1 cellular context compared by ENCODE assay signal in the genomic region with DNA sequence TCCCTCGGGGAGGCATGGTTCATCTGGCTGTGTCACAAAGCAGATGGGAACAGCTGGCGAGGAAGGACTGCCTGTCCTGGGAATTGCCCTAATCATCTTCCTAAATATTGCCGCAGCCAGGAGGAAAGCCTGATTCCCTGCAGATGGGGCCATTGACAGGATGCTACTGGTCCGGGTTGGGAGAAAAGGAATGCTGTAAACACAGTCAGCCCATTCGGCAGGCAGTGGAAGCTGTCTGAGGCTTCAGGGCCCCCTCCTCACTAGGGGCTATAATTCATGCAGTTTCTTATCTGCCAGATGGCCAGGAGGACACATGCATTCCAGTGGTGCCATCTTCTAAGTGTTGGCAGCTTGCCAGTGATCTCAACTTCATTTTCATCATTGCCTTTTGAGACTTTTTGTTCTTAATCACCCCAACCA.
TF ChIP-seq lines count a peak whose summit lies in the region.

No MANE protein-coding gene starts in this region.

TF ChIP-seq in GM23338, 12 proteins besides CTCF, POLR2A, EP300 and RAD21 (continued from another document):
- TF ChIP-seq, protein P1, sequence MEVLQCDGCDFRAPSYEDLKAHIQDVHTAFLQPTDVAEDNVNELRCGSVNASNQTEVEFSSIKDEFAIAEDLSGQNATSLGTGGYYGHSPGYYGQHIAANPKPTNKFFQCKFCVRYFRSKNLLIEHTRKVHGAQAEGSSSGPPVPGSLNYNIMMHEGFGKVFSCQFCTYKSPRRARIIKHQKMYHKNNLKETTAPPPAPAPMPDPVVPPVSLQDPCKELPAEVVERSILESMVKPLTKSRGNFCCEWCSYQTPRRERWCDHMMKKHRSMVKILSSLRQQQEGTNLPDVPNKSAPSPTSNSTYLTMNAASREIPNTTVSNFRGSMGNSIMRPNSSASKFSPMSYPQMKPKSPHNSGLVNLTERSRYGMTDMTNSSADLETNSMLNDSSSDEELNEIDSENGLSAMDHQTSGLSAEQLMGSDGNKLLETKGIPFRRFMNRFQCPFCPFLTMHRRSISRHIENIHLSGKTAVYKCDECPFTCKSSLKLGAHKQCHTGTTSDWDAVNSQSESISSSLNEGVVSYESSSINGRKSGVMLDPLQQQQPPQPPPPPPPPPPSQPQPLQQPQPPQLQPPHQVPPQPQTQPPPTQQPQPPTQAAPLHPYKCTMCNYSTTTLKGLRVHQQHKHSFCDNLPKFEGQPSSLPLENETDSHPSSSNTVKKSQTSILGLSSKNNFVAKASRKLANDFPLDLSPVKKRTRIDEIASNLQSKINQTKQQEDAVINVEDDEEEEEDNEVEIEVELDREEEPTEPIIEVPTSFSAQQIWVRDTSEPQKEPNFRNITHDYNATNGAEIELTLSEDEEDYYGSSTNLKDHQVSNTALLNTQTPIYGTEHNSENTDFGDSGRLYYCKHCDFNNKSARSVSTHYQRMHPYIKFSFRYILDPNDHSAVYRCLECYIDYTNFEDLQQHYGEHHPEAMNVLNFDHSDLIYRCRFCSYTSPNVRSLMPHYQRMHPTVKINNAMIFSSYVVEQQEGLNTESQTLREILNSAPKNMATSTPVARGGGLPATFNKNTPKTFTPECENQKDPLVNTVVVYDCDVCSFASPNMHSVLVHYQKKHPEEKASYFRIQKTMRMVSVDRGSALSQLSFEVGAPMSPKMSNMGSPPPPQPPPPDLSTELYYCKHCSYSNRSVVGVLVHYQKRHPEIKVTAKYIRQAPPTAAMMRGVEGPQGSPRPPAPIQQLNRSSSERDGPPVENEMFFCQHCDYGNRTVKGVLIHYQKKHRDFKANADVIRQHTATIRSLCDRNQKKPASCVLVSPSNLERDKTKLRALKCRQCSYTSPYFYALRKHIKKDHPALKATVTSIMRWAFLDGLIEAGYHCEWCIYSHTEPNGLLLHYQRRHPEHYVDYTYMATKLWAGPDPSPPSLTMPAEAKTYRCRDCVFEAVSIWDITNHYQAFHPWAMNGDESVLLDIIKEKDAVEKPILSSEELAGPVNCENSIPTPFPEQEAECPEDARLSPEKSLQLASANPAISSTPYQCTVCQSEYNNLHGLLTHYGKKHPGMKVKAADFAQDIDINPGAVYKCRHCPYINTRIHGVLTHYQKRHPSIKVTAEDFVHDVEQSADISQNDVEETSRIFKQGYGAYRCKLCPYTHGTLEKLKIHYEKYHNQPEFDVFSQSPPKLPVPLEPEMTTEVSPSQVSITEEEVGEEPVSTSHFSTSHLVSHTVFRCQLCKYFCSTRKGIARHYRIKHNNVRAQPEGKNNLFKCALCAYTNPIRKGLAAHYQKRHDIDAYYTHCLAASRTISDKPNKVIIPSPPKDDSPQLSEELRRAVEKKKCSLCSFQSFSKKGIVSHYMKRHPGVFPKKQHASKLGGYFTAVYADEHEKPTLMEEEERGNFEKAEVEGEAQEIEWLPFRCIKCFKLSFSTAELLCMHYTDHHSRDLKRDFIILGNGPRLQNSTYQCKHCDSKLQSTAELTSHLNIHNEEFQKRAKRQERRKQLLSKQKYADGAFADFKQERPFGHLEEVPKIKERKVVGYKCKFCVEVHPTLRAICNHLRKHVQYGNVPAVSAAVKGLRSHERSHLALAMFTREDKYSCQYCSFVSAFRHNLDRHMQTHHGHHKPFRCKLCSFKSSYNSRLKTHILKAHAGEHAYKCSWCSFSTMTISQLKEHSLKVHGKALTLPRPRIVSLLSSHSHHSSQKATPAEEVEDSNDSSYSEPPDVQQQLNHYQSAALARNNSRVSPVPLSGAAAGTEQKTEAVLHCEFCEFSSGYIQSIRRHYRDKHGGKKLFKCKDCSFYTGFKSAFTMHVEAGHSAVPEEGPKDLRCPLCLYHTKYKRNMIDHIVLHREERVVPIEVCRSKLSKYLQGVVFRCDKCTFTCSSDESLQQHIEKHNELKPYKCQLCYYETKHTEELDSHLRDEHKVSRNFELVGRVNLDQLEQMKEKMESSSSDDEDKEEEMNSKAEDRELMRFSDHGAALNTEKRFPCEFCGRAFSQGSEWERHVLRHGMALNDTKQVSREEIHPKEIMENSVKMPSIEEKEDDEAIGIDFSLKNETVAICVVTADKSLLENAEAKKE (CRISPR knock-in tag; IDR thresholded peaks at IDR 0.05), result no peak
- TF ChIP-seq, protein P2, sequence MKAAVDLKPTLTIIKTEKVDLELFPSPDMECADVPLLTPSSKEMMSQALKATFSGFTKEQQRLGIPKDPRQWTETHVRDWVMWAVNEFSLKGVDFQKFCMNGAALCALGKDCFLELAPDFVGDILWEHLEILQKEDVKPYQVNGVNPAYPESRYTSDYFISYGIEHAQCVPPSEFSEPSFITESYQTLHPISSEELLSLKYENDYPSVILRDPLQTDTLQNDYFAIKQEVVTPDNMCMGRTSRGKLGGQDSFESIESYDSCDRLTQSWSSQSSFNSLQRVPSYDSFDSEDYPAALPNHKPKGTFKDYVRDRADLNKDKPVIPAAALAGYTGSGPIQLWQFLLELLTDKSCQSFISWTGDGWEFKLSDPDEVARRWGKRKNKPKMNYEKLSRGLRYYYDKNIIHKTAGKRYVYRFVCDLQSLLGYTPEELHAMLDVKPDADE (IDR thresholded peaks at IDR 0.05), result no peak
- TF ChIP-seq EZH2phosphoT487 (IDR thresholded peaks at IDR 0.05; ENCODE audit: unreplicated experiment) (no peak), JUNB (IDR thresholded peaks at IDR 0.05; ENCODE audit: unreplicated experiment) (no peak), CREB1 (CRISPR knock-in tag; IDR thresholded peaks at IDR 0.05; ENCODE audit: low read depth) (no peak), ZNF114 (CRISPR knock-in tag; IDR thresholded peaks at IDR 0.05) (no peak), STAT1 (IDR thresholded peaks at IDR 0.05; ENCODE audit: unreplicated experiment) (no peak), EZH2 (IDR thresholded peaks at IDR 0.05; ENCODE audit: low read depth, unreplicated experiment) (no peak), ZNF331 (CRISPR knock-in tag; IDR thresholded peaks at IDR 0.05; ENCODE audit: low read depth) (no peak), NANOG (IDR thresholded peaks at IDR 0.05; ENCODE audit: borderline replicate concordance) (no peak)
- TF ChIP-seq, protein P3, sequence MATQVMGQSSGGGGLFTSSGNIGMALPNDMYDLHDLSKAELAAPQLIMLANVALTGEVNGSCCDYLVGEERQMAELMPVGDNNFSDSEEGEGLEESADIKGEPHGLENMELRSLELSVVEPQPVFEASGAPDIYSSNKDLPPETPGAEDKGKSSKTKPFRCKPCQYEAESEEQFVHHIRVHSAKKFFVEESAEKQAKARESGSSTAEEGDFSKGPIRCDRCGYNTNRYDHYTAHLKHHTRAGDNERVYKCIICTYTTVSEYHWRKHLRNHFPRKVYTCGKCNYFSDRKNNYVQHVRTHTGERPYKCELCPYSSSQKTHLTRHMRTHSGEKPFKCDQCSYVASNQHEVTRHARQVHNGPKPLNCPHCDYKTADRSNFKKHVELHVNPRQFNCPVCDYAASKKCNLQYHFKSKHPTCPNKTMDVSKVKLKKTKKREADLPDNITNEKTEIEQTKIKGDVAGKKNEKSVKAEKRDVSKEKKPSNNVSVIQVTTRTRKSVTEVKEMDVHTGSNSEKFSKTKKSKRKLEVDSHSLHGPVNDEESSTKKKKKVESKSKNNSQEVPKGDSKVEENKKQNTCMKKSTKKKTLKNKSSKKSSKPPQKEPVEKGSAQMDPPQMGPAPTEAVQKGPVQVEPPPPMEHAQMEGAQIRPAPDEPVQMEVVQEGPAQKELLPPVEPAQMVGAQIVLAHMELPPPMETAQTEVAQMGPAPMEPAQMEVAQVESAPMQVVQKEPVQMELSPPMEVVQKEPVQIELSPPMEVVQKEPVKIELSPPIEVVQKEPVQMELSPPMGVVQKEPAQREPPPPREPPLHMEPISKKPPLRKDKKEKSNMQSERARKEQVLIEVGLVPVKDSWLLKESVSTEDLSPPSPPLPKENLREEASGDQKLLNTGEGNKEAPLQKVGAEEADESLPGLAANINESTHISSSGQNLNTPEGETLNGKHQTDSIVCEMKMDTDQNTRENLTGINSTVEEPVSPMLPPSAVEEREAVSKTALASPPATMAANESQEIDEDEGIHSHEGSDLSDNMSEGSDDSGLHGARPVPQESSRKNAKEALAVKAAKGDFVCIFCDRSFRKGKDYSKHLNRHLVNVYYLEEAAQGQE (IDR thresholded peaks at IDR 0.05; ENCODE audit: unreplicated experiment), result no peak
TF ChIP-seq in GM23338: peak in this region for 0.
